In the genomic region with DNA sequence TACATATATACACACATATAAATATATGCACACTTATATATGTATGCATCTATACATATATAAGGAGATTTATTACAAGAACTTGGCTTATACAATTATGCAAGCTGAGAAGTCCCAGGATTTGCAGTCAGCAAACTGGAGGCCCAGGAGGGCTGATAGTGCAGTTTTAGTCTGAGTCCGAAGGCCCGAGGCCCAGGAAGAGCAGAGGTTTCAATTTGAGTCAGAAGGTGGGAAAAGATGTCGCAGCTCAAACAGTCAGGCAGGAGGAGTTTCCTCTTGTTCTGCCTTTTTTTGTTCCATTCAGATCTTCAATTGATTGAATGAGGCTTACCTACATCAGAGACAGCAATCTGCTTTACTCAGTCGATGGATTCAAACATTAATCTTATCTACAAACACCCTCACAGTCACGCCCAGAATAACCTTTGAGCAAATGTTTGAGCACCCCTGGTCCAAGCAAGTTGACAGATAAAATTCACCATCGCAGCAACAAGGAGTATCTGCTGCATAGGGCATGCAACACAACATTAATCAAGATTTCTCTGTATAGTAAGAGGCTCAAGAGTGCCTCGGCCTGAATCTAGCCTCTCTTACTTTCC, we compare ENCODE assay signal across 1 cellular context.
TF ChIP-seq lines count a peak whose summit lies in the region.

No MANE protein-coding gene starts in this region.

TF ChIP-seq in HepG2, 621 proteins besides CTCF, POLR2A, EP300 and RAD21 (continues in another document):
- peak; percentile 66 for TF ChIP-seq BCL6 (CRISPR knock-in tag; IDR thresholded peaks at IDR 0.05)
- TF ChIP-seq, protein P1, sequence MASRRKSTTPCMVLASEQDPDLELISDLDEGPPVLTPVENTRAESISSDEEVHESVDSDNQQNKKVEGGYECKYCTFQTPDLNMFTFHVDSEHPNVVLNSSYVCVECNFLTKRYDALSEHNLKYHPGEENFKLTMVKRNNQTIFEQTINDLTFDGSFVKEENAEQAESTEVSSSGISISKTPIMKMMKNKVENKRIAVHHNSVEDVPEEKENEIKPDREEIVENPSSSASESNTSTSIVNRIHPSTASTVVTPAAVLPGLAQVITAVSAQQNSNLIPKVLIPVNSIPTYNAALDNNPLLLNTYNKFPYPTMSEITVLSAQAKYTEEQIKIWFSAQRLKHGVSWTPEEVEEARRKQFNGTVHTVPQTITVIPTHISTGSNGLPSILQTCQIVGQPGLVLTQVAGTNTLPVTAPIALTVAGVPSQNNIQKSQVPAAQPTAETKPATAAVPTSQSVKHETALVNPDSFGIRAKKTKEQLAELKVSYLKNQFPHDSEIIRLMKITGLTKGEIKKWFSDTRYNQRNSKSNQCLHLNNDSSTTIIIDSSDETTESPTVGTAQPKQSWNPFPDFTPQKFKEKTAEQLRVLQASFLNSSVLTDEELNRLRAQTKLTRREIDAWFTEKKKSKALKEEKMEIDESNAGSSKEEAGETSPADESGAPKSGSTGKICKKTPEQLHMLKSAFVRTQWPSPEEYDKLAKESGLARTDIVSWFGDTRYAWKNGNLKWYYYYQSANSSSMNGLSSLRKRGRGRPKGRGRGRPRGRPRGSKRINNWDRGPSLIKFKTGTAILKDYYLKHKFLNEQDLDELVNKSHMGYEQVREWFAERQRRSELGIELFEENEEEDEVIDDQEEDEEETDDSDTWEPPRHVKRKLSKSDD (CRISPR knock-in tag; IDR thresholded peaks at IDR 0.05; ENCODE audit: low read depth) = no peak
- TF ChIP-seq ZNF235 (CRISPR knock-in tag; IDR thresholded peaks at IDR 0.05; ENCODE audit: borderline replicate concordance) = no peak
- TF ChIP-seq ZNF616 (CRISPR knock-in tag; IDR thresholded peaks at IDR 0.05; ENCODE audit: low read depth) = no peak
- TF ChIP-seq ZNF251 (CRISPR knock-in tag; IDR thresholded peaks at IDR 0.05) = no peak
- TF ChIP-seq ZBTB3 (CRISPR knock-in tag; IDR thresholded peaks at IDR 0.05; ENCODE audit: borderline replicate concordance, low read depth) = no peak
- TF ChIP-seq XRCC5 (optimal IDR thresholded peaks at IDR 0.05; ENCODE audit: low read length) = no peak
- TF ChIP-seq ZNF781 (CRISPR knock-in tag; IDR thresholded peaks at IDR 0.05; ENCODE audit: borderline replicate concordance, not compliant biosample characterization) = no peak
- TF ChIP-seq ZBTB8A (CRISPR knock-in tag; IDR thresholded peaks at IDR 0.05; ENCODE audit: borderline replicate concordance, low read depth) = no peak
- peak; percentile 66 for TF ChIP-seq SP5 (CRISPR knock-in tag; IDR thresholded peaks at IDR 0.05; ENCODE audit: borderline replicate concordance, low read depth)
- TF ChIP-seq NBN (conservative IDR thresholded peaks at IDR 0.05) = no peak
- no peak for TF ChIP-seq ZNF878 (CRISPR knock-in tag; IDR thresholded peaks at IDR 0.05)
- no peak for TF ChIP-seq ONECUT2 (CRISPR knock-in tag; IDR thresholded peaks at IDR 0.05)
- TF ChIP-seq ZNF124 (CRISPR knock-in tag; IDR thresholded peaks at IDR 0.05) = no peak
- TF ChIP-seq ZFP90 (CRISPR knock-in tag; IDR thresholded peaks at IDR 0.05; ENCODE audit: borderline replicate concordance) = no peak
- no peak for TF ChIP-seq ZNF326 (CRISPR knock-in tag; IDR thresholded peaks at IDR 0.05; ENCODE audit: borderline replicate concordance)
- TF ChIP-seq HDAC6 (IDR thresholded peaks at IDR 0.05; ENCODE audit: low read depth, low read length) = no peak
- no peak for TF ChIP-seq GATAD2A (CRISPR knock-in tag; IDR thresholded peaks at IDR 0.05)
- 0 out of 2 replicates have a peak, but pooled peaks have one; percentile 38 for TF ChIP-seq HMG20B (CRISPR knock-in tag; conservative IDR thresholded peaks at IDR 0.05)
- no peak for TF ChIP-seq ZNF10 (CRISPR knock-in tag; IDR thresholded peaks at IDR 0.05; ENCODE audit: borderline replicate concordance, low read depth)
- TF ChIP-seq EED (CRISPR knock-in tag; IDR thresholded peaks at IDR 0.05) = no peak
- TF ChIP-seq, protein P2, sequence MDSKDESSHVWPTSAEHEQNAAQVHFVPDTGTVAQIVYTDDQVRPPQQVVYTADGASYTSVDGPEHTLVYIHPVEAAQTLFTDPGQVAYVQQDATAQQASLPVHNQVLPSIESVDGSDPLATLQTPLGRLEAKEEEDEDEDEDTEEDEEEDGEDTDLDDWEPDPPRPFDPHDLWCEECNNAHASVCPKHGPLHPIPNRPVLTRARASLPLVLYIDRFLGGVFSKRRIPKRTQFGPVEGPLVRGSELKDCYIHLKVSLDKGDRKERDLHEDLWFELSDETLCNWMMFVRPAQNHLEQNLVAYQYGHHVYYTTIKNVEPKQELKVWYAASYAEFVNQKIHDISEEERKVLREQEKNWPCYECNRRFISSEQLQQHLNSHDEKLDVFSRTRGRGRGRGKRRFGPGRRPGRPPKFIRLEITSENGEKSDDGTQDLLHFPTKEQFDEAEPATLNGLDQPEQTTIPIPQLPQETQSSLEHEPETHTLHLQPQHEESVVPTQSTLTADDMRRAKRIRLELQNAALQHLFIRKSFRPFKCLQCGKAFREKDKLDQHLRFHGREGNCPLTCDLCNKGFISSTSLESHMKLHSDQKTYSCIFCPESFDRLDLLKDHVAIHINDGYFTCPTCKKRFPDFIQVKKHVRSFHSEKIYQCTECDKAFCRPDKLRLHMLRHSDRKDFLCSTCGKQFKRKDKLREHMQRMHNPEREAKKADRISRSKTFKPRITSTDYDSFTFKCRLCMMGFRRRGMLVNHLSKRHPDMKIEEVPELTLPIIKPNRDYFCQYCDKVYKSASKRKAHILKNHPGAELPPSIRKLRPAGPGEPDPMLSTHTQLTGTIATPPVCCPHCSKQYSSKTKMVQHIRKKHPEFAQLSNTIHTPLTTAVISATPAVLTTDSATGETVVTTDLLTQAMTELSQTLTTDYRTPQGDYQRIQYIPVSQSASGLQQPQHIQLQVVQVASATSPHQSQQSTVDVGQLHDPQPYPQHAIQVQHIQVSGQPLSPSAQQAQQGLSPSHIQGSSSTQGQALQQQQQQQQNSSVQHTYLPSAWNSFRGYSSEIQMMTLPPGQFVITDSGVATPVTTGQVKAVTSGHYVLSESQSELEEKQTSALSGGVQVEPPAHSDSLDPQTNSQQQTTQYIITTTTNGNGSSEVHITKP (CRISPR knock-in tag; IDR thresholded peaks at IDR 0.05; ENCODE audit: low read depth) = no peak
- no peak for TF ChIP-seq NR2F2 (IDR thresholded peaks at IDR 0.05; ENCODE audit: borderline replicate concordance, low read depth)
- TF ChIP-seq ZNF609 (CRISPR knock-in tag; IDR thresholded peaks at IDR 0.05; ENCODE audit: borderline replicate concordance) = peak; percentile 71; the same call in 1 of the 2 replicates
- TF ChIP-seq KMT2A (CRISPR knock-in tag; IDR thresholded peaks at IDR 0.05) = no peak
- no peak for TF ChIP-seq SALL2 (CRISPR knock-in tag; IDR thresholded peaks at IDR 0.05)
- no peak for TF ChIP-seq CSRNP2 (CRISPR knock-in tag; conservative IDR thresholded peaks at IDR 0.05; ENCODE audit: low read depth)
- no peak for TF ChIP-seq ZNF296 (CRISPR knock-in tag; conservative IDR thresholded peaks at IDR 0.05)
- no peak for TF ChIP-seq MED8 (CRISPR knock-in tag; IDR thresholded peaks at IDR 0.05; ENCODE audit: insufficient replicate concordance)
- no peak for TF ChIP-seq NR1H2 (CRISPR knock-in tag; IDR thresholded peaks at IDR 0.05; ENCODE audit: borderline replicate concordance, low read depth)
- peak; percentile 23; the same call in 1 of the 2 replicates for TF ChIP-seq NR2F6 (IDR thresholded peaks at IDR 0.05)
- no peak for TF ChIP-seq NR2F6 (CRISPR knock-in tag; IDR thresholded peaks at IDR 0.05)
- no peak for TF ChIP-seq ZNF562 (CRISPR knock-in tag; IDR thresholded peaks at IDR 0.05; ENCODE audit: borderline replicate concordance)
- TF ChIP-seq, protein P3, sequence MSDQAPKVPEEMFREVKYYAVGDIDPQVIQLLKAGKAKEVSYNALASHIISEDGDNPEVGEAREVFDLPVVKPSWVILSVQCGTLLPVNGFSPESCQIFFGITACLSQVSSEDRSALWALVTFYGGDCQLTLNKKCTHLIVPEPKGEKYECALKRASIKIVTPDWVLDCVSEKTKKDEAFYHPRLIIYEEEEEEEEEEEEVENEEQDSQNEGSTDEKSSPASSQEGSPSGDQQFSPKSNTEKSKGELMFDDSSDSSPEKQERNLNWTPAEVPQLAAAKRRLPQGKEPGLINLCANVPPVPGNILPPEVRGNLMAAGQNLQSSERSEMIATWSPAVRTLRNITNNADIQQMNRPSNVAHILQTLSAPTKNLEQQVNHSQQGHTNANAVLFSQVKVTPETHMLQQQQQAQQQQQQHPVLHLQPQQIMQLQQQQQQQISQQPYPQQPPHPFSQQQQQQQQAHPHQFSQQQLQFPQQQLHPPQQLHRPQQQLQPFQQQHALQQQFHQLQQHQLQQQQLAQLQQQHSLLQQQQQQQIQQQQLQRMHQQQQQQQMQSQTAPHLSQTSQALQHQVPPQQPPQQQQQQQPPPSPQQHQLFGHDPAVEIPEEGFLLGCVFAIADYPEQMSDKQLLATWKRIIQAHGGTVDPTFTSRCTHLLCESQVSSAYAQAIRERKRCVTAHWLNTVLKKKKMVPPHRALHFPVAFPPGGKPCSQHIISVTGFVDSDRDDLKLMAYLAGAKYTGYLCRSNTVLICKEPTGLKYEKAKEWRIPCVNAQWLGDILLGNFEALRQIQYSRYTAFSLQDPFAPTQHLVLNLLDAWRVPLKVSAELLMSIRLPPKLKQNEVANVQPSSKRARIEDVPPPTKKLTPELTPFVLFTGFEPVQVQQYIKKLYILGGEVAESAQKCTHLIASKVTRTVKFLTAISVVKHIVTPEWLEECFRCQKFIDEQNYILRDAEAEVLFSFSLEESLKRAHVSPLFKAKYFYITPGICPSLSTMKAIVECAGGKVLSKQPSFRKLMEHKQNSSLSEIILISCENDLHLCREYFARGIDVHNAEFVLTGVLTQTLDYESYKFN (CRISPR knock-in tag; conservative IDR thresholded peaks at IDR 0.05) = 0 out of 2 replicates have a peak, but pooled peaks have one; percentile 23
- no peak for TF ChIP-seq CREB3 (CRISPR knock-in tag; IDR thresholded peaks at IDR 0.05)
- no peak for TF ChIP-seq THAP11 (CRISPR knock-in tag; IDR thresholded peaks at IDR 0.05)
- no peak for TF ChIP-seq ELF1 (CRISPR knock-in tag; IDR thresholded peaks at IDR 0.05)
- TF ChIP-seq ZNF18 (CRISPR knock-in tag; IDR thresholded peaks at IDR 0.05; ENCODE audit: insufficient replicate concordance) = no peak
- TF ChIP-seq HNF4A (CRISPR knock-in tag; IDR thresholded peaks at IDR 0.05) = peak; percentile 45
- TF ChIP-seq ETV5 (CRISPR knock-in tag; IDR thresholded peaks at IDR 0.05; ENCODE audit: borderline replicate concordance) = no peak
